ENCODE assay signal across 2 cellular contexts in genomic region chr12:6850796-6851152, GRCh38.
TF ChIP-seq lines count a peak whose summit lies in the region.

No MANE protein-coding gene starts in this region.

TF ChIP-seq in SK-N-SH, 30 proteins besides CTCF, POLR2A, EP300 and RAD21 (continued from another document):
- TF ChIP-seq IRF3 (IDR thresholded peaks at IDR 0.05; ENCODE audit: low read depth, low read length) (no peak), SMC3 (IDR thresholded peaks at IDR 0.05; ENCODE audit: low read depth, low read length) (no peak), TEAD4 (IDR thresholded peaks at IDR 0.05; ENCODE audit: borderline replicate concordance, insufficient read depth) (no peak), TCF12 (IDR thresholded peaks at IDR 0.05) (no peak), USF1 (IDR thresholded peaks at IDR 0.05; ENCODE audit: borderline replicate concordance, low read depth) (no peak)
TF ChIP-seq in SK-N-SH: peak in this region for 0.

TF ChIP-seq in SK-N-SH treated with all-trans-retinoic acid at 6 μM for 48 hours, 23 proteins besides CTCF, POLR2A, EP300 and RAD21 (continued from another document):
- TF ChIP-seq POU6F1 (CRISPR knock-in tag; IDR thresholded peaks at IDR 0.05; ENCODE audit: borderline replicate concordance, low read depth), result no peak
- TF ChIP-seq ZC3H10 (CRISPR knock-in tag; IDR thresholded peaks at IDR 0.05), result no peak
- no peak for TF ChIP-seq OSR1 (CRISPR knock-in tag; IDR thresholded peaks at IDR 0.05)
